In the genomic region with DNA sequence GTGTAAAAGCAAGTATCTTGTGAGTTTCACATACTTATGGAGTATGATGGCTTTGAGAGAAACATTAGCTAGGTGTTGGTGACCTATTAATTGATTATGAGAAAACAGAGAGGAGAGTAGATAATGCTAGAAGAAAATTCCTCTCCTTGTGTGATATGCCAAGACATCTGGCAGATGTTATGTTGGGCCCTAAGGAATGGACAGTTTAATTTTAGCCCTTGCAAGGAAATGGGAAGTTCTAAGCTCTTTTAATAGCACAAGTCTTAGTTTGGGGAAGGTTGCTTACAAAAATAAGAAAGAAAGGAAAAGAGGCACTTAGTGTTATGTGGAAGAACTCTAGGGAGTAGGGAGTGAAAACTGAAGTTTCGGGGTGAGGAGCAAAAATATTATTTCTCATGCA, we compare ENCODE assay signal across 18 cellular contexts. TPM values are rescaled to one million over a fixed set of nuclear protein-coding genes. Genes with fewer than 3 reads are reported as not detected.
DNase-seq lines count a peak whose midpoint lies in the region; ATAC-seq and TF ChIP-seq lines count a peak whose summit lies in the region.
"Had no signal": no experiment of that assay in that cellular context is flagged by ENCODE, and none has a peak within 500 bp of the region (broad histone marks: within the 10 kb centered on the region; RNA-seq: fewer than 3 reads in every experiment).

No MANE protein-coding gene starts in this region.

- H3K27ac ChIP-seq in prostate gland (peak overlapping the region; percentile 50 to 71), upper lobe of left lung (peak overlapping the region; percentile 42 to 73 (median 56))
- H3K27ac ChIP-seq: SJCRH30 had no signal

- H3K27me3 Mint-ChIP-seq in brain (peaks cover 8% of the 10 kb centered on the region), glutamatergic neuron (ENCODE audit: unreplicated experiment) (peaks cover 17% of the 10 kb centered on the region)
- peaks cover 28% of the 10 kb centered on the region for H3K27me3 Mint-ChIP-seq in stimulated activated memory B cell treated with anti-CD40 and anti-IgM and Interleukin-4, amounts not matched to agents 10 μg/mL and 1 μg/mL and 100 μg/mL, for 72 hours

- H3K27ac Mint-ChIP-seq in brain: peak overlapping the region in 3 of 5 experiments; percentile 25 to 86 (median 70)
- no peak overlapping the region for H3K27ac Mint-ChIP-seq in glutamatergic neuron (ENCODE audit: unreplicated experiment)
- H3K27ac Mint-ChIP-seq in stimulated activated memory B cell treated with anti-CD40 and anti-IgM and Interleukin-4, amounts not matched to agents 10 μg/mL and 1 μg/mL and 100 μg/mL, for 72 hours: no peak overlapping the region
- H3K27ac Mint-ChIP-seq: activated CD4-positive, alpha-beta T cell treated with anti-CD3 and anti-CD28 coated beads, Interleukin-2, amount 10 ng/mL, durations not matched to agents 7 days and 5 days; activated T-cell treated with anti-CD3 and anti-CD28 coated beads, Interleukin-2, amount 50 U/mL, for 72 hours; dendritic cell treated with granulocyte-macrophage colony-stimulating factor and Interleukin-4, amounts not matched to agents 40 ng/mL and 50 ng/mL, for 4 days had no signal

- no peaks in the 10 kb centered on the region for H3K36me3 ChIP-seq in prostate gland
- H3K36me3 ChIP-seq in upper lobe of left lung: no peaks in the 10 kb centered on the region
- no peaks in the 10 kb centered on the region for H3K36me3 ChIP-seq in mucosa of descending colon (ENCODE audit: low read depth)

- TF ChIP-seq CTCF in brain (conservative IDR thresholded peaks at IDR 0.05) (no peak), glutamatergic neuron (IDR thresholded peaks at IDR 0.05; ENCODE audit: partially characterized antibody, unreplicated experiment) (no peak), prostate gland (IDR thresholded peaks at IDR 0.05) (no peak), upper lobe of left lung (IDR thresholded peaks at IDR 0.05) (no peak), mucosa of descending colon (IDR thresholded peaks at IDR 0.05) (no peak)

- DNase-seq in glutamatergic neuron: no peak
- no peak for DNase-seq in prostate gland (ENCODE audit: low spot score)
- DNase-seq in upper lobe of left lung: no peak
- DNase-seq in mucosa of descending colon: no peak
- no peak for DNase-seq in mucosa of gallbladder (ENCODE audit: low spot score)
- DNase-seq: activated CD4-positive, alpha-beta T cell treated with anti-CD3 and anti-CD28 coated beads, Interleukin-2, amount 10 ng/mL, durations not matched to agents 7 days and 5 days; activated T-cell treated with anti-CD3 and anti-CD28 coated beads, Interleukin-2, amount 50 U/mL, for 72 hours; amygdala; DMS79; IMR-90; NCI-H1048; SJCRH30; stimulated activated naive CD4-positive, alpha-beta T cell; T1000 had no signal

- ATAC-seq in upper lobe of left lung (ENCODE audit: low FRiP score in 2 of 2): no peak
- ATAC-seq in mucosa of descending colon: no peak
- no peak for ATAC-seq in stimulated activated memory B cell treated with anti-CD40 and anti-IgM and Interleukin-4, amounts not matched to agents 10 μg/mL and 1 μg/mL and 100 μg/mL, for 72 hours
- ATAC-seq: activated T-cell treated with anti-CD3 and anti-CD28 coated beads, Interleukin-2, amount 50 U/mL, for 72 hours had no signal

- no peak for TF ChIP-seq POLR2A in prostate gland (IDR thresholded peaks at IDR 0.05)
- no peak for TF ChIP-seq POLR2A in upper lobe of left lung (IDR thresholded peaks at IDR 0.05)

- H3K36me3 Mint-ChIP-seq in brain (peaks cover 65% of the 10 kb centered on the region), glutamatergic neuron (ENCODE audit: unreplicated experiment) (no peaks in the 10 kb centered on the region)
- H3K36me3 Mint-ChIP-seq in stimulated activated memory B cell treated with anti-CD40 and anti-IgM and Interleukin-4, amounts not matched to agents 10 μg/mL and 1 μg/mL and 100 μg/mL, for 72 hours: no peaks in the 10 kb centered on the region

- 93% methylated on average over 1 of the region's 1 CpG for WGBS in prostate gland
- WGBS in upper lobe of left lung, 2 donors: 74 to 82% methylated on average over 1 of the region's 1 CpG

- H3K9me3 Mint-ChIP-seq in brain (peaks cover 0 to 25% (median 4%) of the 10 kb centered on the region in 5 experiments), glutamatergic neuron (ENCODE audit: unreplicated experiment) (peaks cover 20% of the 10 kb centered on the region)
- no peaks in the 10 kb centered on the region for H3K9me3 Mint-ChIP-seq in stimulated activated memory B cell treated with anti-CD40 and anti-IgM and Interleukin-4, amounts not matched to agents 10 μg/mL and 1 μg/mL and 100 μg/mL, for 72 hours
- H3K9me3 Mint-ChIP-seq: activated CD4-positive, alpha-beta T cell treated with anti-CD3 and anti-CD28 coated beads, Interleukin-2, amount 10 ng/mL, durations not matched to agents 7 days and 5 days; dendritic cell treated with granulocyte-macrophage colony-stimulating factor and Interleukin-4, amounts not matched to agents 40 ng/mL and 50 ng/mL, for 4 days had no signal

- no peaks in the 10 kb centered on the region for H3K27me3 ChIP-seq in prostate gland (replicated peaks; ENCODE audit: insufficient read depth)
- peaks cover 0 to under 1% (median 0%) of the 10 kb centered on the region in 4 donors for H3K27me3 ChIP-seq in upper lobe of left lung
- H3K27me3 ChIP-seq: SJCRH30 had no signal

- no peak overlapping the region for H3K4me3 ChIP-seq in prostate gland
- H3K4me3 ChIP-seq in upper lobe of left lung: no peak overlapping the region
- no peak overlapping the region for H3K4me3 ChIP-seq in mucosa of descending colon
- H3K4me3 ChIP-seq: HAP-1, SJCRH30 had no signal

- H3K4me1 Mint-ChIP-seq in brain (peaks cover 82% of the 10 kb centered on the region), glutamatergic neuron (ENCODE audit: low read depth, unreplicated experiment) (peaks cover 60% of the 10 kb centered on the region)
- H3K4me1 Mint-ChIP-seq in stimulated activated memory B cell treated with anti-CD40 and anti-IgM and Interleukin-4, amounts not matched to agents 10 μg/mL and 1 μg/mL and 100 μg/mL, for 72 hours: peaks cover 17% of the 10 kb centered on the region

- H3K9me3 ChIP-seq in prostate gland (no peaks in the 10 kb centered on the region), upper lobe of left lung (no peaks in the 10 kb centered on the region), mucosa of descending colon (no peaks in the 10 kb centered on the region)
- H3K9me3 ChIP-seq: HAP-1, SJCRH30 had no signal

- H3K4me3 Mint-ChIP-seq in brain: peak overlapping the region; percentile 16 to 97 (median 93)
- peak overlapping the region; percentile 99 for H3K4me3 Mint-ChIP-seq in glutamatergic neuron (ENCODE audit: unreplicated experiment)
- no peak overlapping the region for H3K4me3 Mint-ChIP-seq in stimulated activated memory B cell treated with anti-CD40 and anti-IgM and Interleukin-4, amounts not matched to agents 10 μg/mL and 1 μg/mL and 100 μg/mL, for 72 hours
- H3K4me3 Mint-ChIP-seq: activated CD4-positive, alpha-beta T cell treated with anti-CD3 and anti-CD28 coated beads, Interleukin-2, amount 10 ng/mL, durations not matched to agents 7 days and 5 days; activated T-cell treated with anti-CD3 and anti-CD28 coated beads, Interleukin-2, amount 50 U/mL, for 72 hours; dendritic cell treated with granulocyte-macrophage colony-stimulating factor and Interleukin-4, amounts not matched to agents 40 ng/mL and 50 ng/mL, for 4 days had no signal

- intact Hi-C loops in prostate gland (cut with DNase I) (loop anchor here (10.0 kb wide), 2 partner anchors 177 to 417 kb away; partner anchors contain the start of gene RAD23B), mucosa of descending colon (cut with DNase I, micrococcal nuclease) (no loop called here)

- H3K4me1 ChIP-seq in prostate gland (replicated peaks): peaks cover 13% of the 10 kb centered on the region
- peaks cover 30 to 49% (median 39%) of the 10 kb centered on the region in 4 donors for H3K4me1 ChIP-seq in upper lobe of left lung
- H3K4me1 ChIP-seq in mucosa of descending colon (ENCODE audit: low read depth): peaks cover 15% of the 10 kb centered on the region
- H3K4me1 ChIP-seq: SJCRH30 had no signal

- no peak for TF ChIP-seq EP300 in upper lobe of left lung (IDR thresholded peaks at IDR 0.05)

RNA-seq across cellular contexts. Expression of gene ZNF462, which starts 5.1 kb away (rescaled TPM):
- polyA plus RNA-seq in brain (ENCODE audit: insufficient read depth, low read depth, low replicate concordance): 5.3 TPM
- total RNA-seq in glutamatergic neuron (ENCODE audit: unreplicated experiment) (259 TPM), prostate gland (10 to 100 TPM; 41.4 to 54.4 TPM), upper lobe of left lung (10 to 100 TPM; 17.9 to 85.9 (median 21.2) TPM), mucosa of descending colon (10 to 100 TPM; 34.8 to 54.7 (median 48.7) TPM), mucosa of gallbladder (37.1 TPM)

Comparison
In these comparisons a context has a peak if more than half of its experiments do, and no peak if none do; other contexts are left out.
1. H3K27ac Mint-ChIP-seq: peak in brain (3 of 5); none in glutamatergic neuron (single experiment) and stimulated activated memory B cell treated with anti-CD40 and anti-IgM and Interleukin-4, amounts not matched to agents 10 μg/mL and 1 μg/mL and 100 μg/mL, for 72 hours (single experiment).